In genomic region chr6:27139753-27140522, GRCh38 we compare ENCODE assay signal across 1 cellular context.
TF ChIP-seq lines count a peak whose summit lies in the region.

No MANE protein-coding gene starts in this region.

TF ChIP-seq in SK-N-SH, 30 proteins besides CTCF, POLR2A, EP300 and RAD21 (continued from another document):
- no peak for TF ChIP-seq FOXJ3 (CRISPR knock-in tag; IDR thresholded peaks at IDR 0.05)
- no peak for TF ChIP-seq RCOR1 (IDR thresholded peaks at IDR 0.05; ENCODE audit: low read length)
